ENCODE assay signal across 15 cellular contexts in the genomic region with DNA sequence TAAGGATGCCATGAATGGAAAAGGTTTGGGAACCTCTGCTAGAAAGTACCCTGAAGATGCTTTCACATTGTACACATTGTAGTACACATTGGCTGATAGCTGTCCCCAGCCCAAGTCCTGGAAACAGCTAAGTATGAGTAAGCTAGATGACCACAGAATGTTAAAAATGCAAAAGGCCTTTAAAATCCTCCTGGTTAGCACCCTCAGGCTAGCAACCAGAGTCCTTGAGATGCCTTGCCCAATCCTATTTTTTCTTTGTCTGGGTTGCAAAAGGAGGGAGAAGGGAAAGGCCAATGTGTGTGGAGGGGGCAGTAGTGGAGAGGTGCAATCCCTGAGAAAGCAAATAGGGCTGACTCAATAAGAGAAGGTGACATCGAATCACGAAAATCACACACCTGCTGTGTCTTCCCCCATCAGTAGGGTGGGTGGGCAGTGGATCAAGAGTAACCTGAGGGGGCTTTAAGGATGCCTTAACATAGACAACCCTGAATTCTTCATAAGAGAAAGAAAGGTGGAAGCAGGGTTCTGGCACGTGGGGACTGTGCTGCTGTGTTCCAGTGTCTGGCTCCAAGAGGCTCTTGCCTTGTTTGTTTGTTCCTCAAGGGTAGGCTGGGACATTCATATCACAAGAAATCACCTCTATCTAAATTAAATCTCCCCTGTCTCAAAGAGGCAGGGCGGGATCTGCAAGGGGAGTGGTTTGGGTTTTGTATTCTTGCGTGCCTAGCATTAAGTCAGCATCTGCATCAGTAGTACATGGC.
A peak's percentile ranks its signal among the peaks of the same experiment; 100 is the strongest.
DNase-seq lines count a peak whose midpoint lies in the region; ATAC-seq and TF ChIP-seq lines count a peak whose summit lies in the region.
"Had no signal": no experiment of that assay in that cellular context is flagged by ENCODE, and none has a peak within 500 bp of the region (broad histone marks: within the 10 kb centered on the region; RNA-seq: fewer than 3 reads in every experiment).

No MANE protein-coding gene starts in this region.

- ATAC-seq in HG02938 (IDR thresholded peaks at IDR 0.05; ENCODE audit: unreplicated experiment): no peak
- ATAC-seq: activated CD4-positive, CD25-positive, alpha-beta regulatory T cell treated with anti-CD3 and anti-CD28 coated beads, Interleukin-2, amount 50 U/mL, for 24 hours had no signal

- CTCF ChIA-PET in BJ (lab: Yijun Ruan, JAX): no interaction called here

- DNase-seq in BJ (ENCODE audit: low read depth) (peak; percentile 89), NT2/D1 (ENCODE audit: low read depth, low spot score) (peak; percentile 42), epithelial cell of esophagus (ENCODE audit: low read depth) (peak; percentile 38), mesendoderm (peak; percentile 79), NCI-H1105 treated with DMSO at 0.1 percent for 48 hours (lab: John Stamatoyannopoulos, UW) (no peak), osteoblast (ENCODE audit: insufficient read length, low spot score, missing footprints) (no peak)
- no peak for DNase-seq in activated T-cell treated with anti-CD3 and anti-CD28 coated beads, Interleukin-2, amount 50 U/mL, for 1 hour
- DNase-seq: DMS79, kidney, NCI-H1092 treated with DMSO at 0.1 percent for 48 hours, OCI-M1, T-cell had no signal

- no peak overlapping the region for H3K23ac ChIP-seq in mesendoderm (ENCODE audit: low read length)

- H3K79me2 ChIP-seq in mesendoderm (ENCODE audit: control insufficient read depth, insufficient read depth, low read length) (no peaks in the 10 kb centered on the region), osteoblast (ENCODE audit: insufficient read depth, low read length) (no peaks in the 10 kb centered on the region)

- H3K4ac ChIP-seq in mesendoderm (ENCODE audit: low read depth, low read length): no peak overlapping the region

- H4K20me1 ChIP-seq in osteoblast (ENCODE audit: insufficient read depth, low read length): no peaks in the 10 kb centered on the region
- H4K20me1 ChIP-seq: BLaER1 had no signal

- no CpG with 5 or more reads among the region's 5 CpGs for WGBS in mesendoderm (ENCODE audit: extremely low coverage, insufficient coverage, low lambda C conversion rate)

- no peak overlapping the region for H3K4me2 ChIP-seq in mesendoderm (ENCODE audit: low read length)
- H3K4me2 ChIP-seq in osteoblast (ENCODE audit: insufficient read depth, low read length): no peak overlapping the region
- H3K4me2 ChIP-seq: BLaER1 had no signal

- no peak overlapping the region for H3K4me3 ChIP-seq in BJ (ENCODE audit: low read depth, low read length)
- no peak overlapping the region for H3K4me3 ChIP-seq in NT2/D1 (ENCODE audit: insufficient read length, low read depth)
- H3K4me3 ChIP-seq in epithelial cell of esophagus (ENCODE audit: low read length): no peak overlapping the region
- H3K4me3 ChIP-seq in mesendoderm (ENCODE audit: low read length): no peak overlapping the region
- H3K4me3 ChIP-seq in osteoblast (ENCODE audit: insufficient read depth, low read length): no peak overlapping the region
- H3K4me3 ChIP-seq: BLaER1 had no signal

- H2BK5ac ChIP-seq in mesendoderm (ENCODE audit: low read length): no peak overlapping the region

- no peak overlapping the region for H2AK5ac ChIP-seq in mesendoderm (ENCODE audit: low read length)

- H3K18ac ChIP-seq in mesendoderm (ENCODE audit: low read length): no peak overlapping the region

- H3K4me1 ChIP-seq in NT2/D1 (ENCODE audit: insufficient read depth, insufficient read length) (no peaks in the 10 kb centered on the region), mesendoderm (ENCODE audit: control insufficient read depth, low read depth, low read length) (no peaks in the 10 kb centered on the region), osteoblast (ENCODE audit: insufficient read depth, low read length) (no peaks in the 10 kb centered on the region)

- no peaks in the 10 kb centered on the region for H3K79me1 ChIP-seq in mesendoderm (ENCODE audit: low read length)

- no peak overlapping the region for H2BK120ac ChIP-seq in mesendoderm (ENCODE audit: low read depth, low read length)

- H3K27me3 ChIP-seq in BJ (ENCODE audit: control insufficient read depth, insufficient read depth, low read length) (no peaks in the 10 kb centered on the region), NT2/D1 (ENCODE audit: insufficient read depth, insufficient read length) (no peaks in the 10 kb centered on the region), mesendoderm (ENCODE audit: insufficient read depth, low read length, poor library complexity) (no peaks in the 10 kb centered on the region), osteoblast (ENCODE audit: insufficient read depth, low read length) (no peaks in the 10 kb centered on the region)
- H3K27me3 ChIP-seq: BLaER1 had no signal

- H3K9me3 ChIP-seq in NT2/D1 (ENCODE audit: insufficient read depth, low read length) (no peaks in the 10 kb centered on the region), osteoblast (ENCODE audit: low read depth, low read length) (no peaks in the 10 kb centered on the region)
- H3K9me3 ChIP-seq: BLaER1 had no signal

- H4K8ac ChIP-seq in mesendoderm (ENCODE audit: low read depth, low read length): no peak overlapping the region

- no peak for TF ChIP-seq CTCF in BJ (IDR thresholded peaks at IDR 0.05; ENCODE audit: insufficient read depth, low read depth, low read length)
- TF ChIP-seq CTCF in epithelial cell of esophagus (IDR thresholded peaks at IDR 0.05; ENCODE audit: insufficient read depth, low read depth, low read length, missing control alignments): no peak
- TF ChIP-seq CTCF in osteoblast (IDR thresholded peaks at IDR 0.05; ENCODE audit: extremely low read depth, low read depth, low read length): no peak

- H3K36me3 ChIP-seq in BJ (ENCODE audit: control insufficient read depth, insufficient read depth, low read length) (no peaks in the 10 kb centered on the region), NT2/D1 (ENCODE audit: insufficient read depth, insufficient read length, low read length) (no peaks in the 10 kb centered on the region), mesendoderm (ENCODE audit: control insufficient read depth, insufficient read depth, low read length) (no peaks in the 10 kb centered on the region), osteoblast (ENCODE audit: insufficient read depth, low read length) (no peaks in the 10 kb centered on the region)
- H3K36me3 ChIP-seq: BLaER1 had no signal

- H3K9ac ChIP-seq in NT2/D1 (ENCODE audit: insufficient read length, low read depth): no peak overlapping the region
- no peak overlapping the region for H3K9ac ChIP-seq in mesendoderm (ENCODE audit: low read length)
- H3K9ac ChIP-seq: BLaER1 had no signal

- POLR2A ChIA-PET in BJ (lab: Charles Lee): no interaction called here

- no peak overlapping the region for H2BK15ac ChIP-seq in mesendoderm (replicated peaks; ENCODE audit: low read depth)

- H3K27ac ChIP-seq in mesendoderm (ENCODE audit: low read depth, low read length) (no peak overlapping the region), osteoblast (ENCODE audit: low read depth, low read length) (no peak overlapping the region)
- H3K27ac ChIP-seq: BLaER1 had no signal

- H4K5ac ChIP-seq in mesendoderm (ENCODE audit: low read length): no peak overlapping the region

- no peak overlapping the region for H3K56ac ChIP-seq in mesendoderm (ENCODE audit: low read length)

- H2AFZ ChIP-seq in osteoblast (ENCODE audit: low read length): no peak overlapping the region

Comparison
In these comparisons a context has a peak if more than half of its experiments do, and no peak if none do; other contexts are left out.
1. DNase-seq: peak in BJ (single experiment), NT2/D1 (single experiment), epithelial cell of esophagus (single experiment) and mesendoderm (single experiment); none in NCI-H1105 treated with DMSO at 0.1 percent for 48 hours (single experiment), activated T-cell treated with anti-CD3 and anti-CD28 coated beads, Interleukin-2, amount 50 U/mL, for 1 hour (single experiment) and osteoblast (single experiment).